In genomic region chr12:70165450-70165849, GRCh38 we compare ENCODE assay signal across 22 cellular contexts.
"Had no signal": no experiment of that assay in that cellular context is flagged by ENCODE, and none has a peak within 500 bp of the region (broad histone marks: within the 10 kb centered on the region; RNA-seq: fewer than 3 reads in every experiment).

No MANE protein-coding gene starts in this region.

- H3K4me1 Mint-ChIP-seq: endodermal cell, neural crest cell had no signal

- H3K27ac Mint-ChIP-seq: endodermal cell, natural killer cell, type B pancreatic cell had no signal

- FAIRE-seq: islet of Langerhans had no signal

- ATAC-seq: foreskin keratinocyte, left lobe of liver, mucosa of descending colon, natural killer cell had no signal

- H3K4me3 Mint-ChIP-seq: endodermal cell, natural killer cell, neural crest cell, type B pancreatic cell had no signal

- H3K9me3 ChIP-seq: colonic mucosa, mucosa of descending colon, sigmoid colon, uterus had no signal

- H3K4me3 ChIP-seq: colonic mucosa, hepatocyte, mucosa of descending colon, right atrium auricular region, sigmoid colon, skin epidermis, stomach, uterus had no signal

- H3K36me3 Mint-ChIP-seq: natural killer cell, type B pancreatic cell had no signal

- H3K27me3 ChIP-seq: colonic mucosa, foreskin keratinocyte, hepatocyte, right atrium auricular region, sigmoid colon, stomach, uterus had no signal

- H3K4me2 ChIP-seq: hepatocyte had no signal

- H3K27ac ChIP-seq: colonic mucosa, foreskin keratinocyte, hepatocyte, right atrium auricular region, sigmoid colon, skin epidermis, stomach, uterus had no signal

- H3K36me3 ChIP-seq: colonic mucosa, right atrium auricular region, sigmoid colon, stomach, uterus had no signal

- H2AFZ ChIP-seq: hepatocyte had no signal

- DNase-seq: colonic mucosa; effector CD4-positive, alpha-beta T cell; endodermal cell; erythroblast; foreskin keratinocyte; head of caudate nucleus; mucosa of descending colon; natural killer cell; posterior cingulate gyrus; sigmoid colon; stimulated activated CD4-positive, alpha-beta T cell treated with anti-CD3 and anti-CD28 coated beads, Interleukin-12 subunit alpha, Interleukin-12 subunit beta, amount 100 ng/mL, for 4 hours; stimulated activated naive CD4-positive, alpha-beta T cell; stomach; substantia nigra; uterus had no signal

- H3K27me3 Mint-ChIP-seq: type B pancreatic cell had no signal

- H3K79me2 ChIP-seq: hepatocyte had no signal

- H3K4me1 ChIP-seq: colonic mucosa, foreskin keratinocyte, right atrium auricular region, sigmoid colon, stomach, uterus had no signal
